8 cellular contexts compared by ENCODE assay signal in the genomic region with DNA sequence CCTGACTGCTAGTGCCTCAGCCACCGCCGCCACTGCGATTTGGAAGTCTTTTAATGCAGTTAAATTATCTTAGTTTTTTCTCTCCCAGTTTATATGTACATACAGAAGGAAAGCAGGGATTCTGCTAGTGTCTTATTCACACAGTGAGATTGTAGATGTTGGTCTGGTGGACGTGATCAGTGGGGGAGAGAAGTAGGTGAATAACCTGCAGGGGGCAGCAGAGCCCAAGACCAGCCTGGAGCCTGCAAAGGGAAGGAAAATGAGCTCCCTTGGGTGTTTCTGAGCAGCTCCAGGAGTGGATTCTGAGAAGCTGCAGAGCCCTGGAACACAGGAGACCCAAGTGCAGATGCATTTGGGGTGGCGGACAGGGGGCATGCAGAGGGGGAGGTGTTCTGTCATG. TPM values are rescaled to one million over a fixed set of nuclear protein-coding genes. Genes with fewer than 3 reads are reported as not detected.
DNase-seq lines count a peak whose midpoint lies in the region; ATAC-seq, FAIRE-seq and TF ChIP-seq lines count a peak whose summit lies in the region.

No MANE protein-coding gene starts in this region.

- DNase-seq in AG04449 (ENCODE audit: low read depth, low spot score) (no peak), GM19239 (ENCODE audit: insufficient read length, low spot score) (peak; percentile 28), SK-MEL-5 (ENCODE audit: low read depth, low spot score) (peak; percentile 61), Right ventricle myocardium superior (peak; percentile 66), putamen (ENCODE audit: low spot score) (peak; percentile 51), NCI-H2107 (lab: John Stamatoyannopoulos, UW) (no peak)
- DNase-seq in activated naive CD4-positive, alpha-beta T cell treated with anti-CD3 and anti-CD28 coated beads, Interleukin-2, amount 10 ng/mL, durations not matched to agents 7 days and 5 days, result peak; percentile 77

- H3K4me1 Mint-ChIP-seq in activated naive CD4-positive, alpha-beta T cell treated with anti-CD3 and anti-CD28 coated beads, Interleukin-2, amount 10 ng/mL, durations not matched to agents 7 days and 5 days, result peaks cover 21% of the 10 kb centered on the region

- in situ Hi-C loops in SK-MEL-5 (cut with HindIII; ENCODE audit: low pct_unique_long_range_greater_than_20kb, low sequenced_read_pairs), result no loop called here

- FAIRE-seq in GM19239 (lab: Jason Lieb, UNC), result peak; percentile 72

- POLR2A ChIA-PET in AG04449 (lab: Yijun Ruan, JAX), result interaction anchor here (2.2 kb wide), 1 partner anchor 66 kb away, joined by 7 read pairs; the partner anchor contains the start of gene ZNF625

- CTCF ChIA-PET in AG04449 (lab: Yijun Ruan, JAX), result interaction anchor here (0.6 to 5.4 kb wide), 24 partner anchors 10 to 757 kb away, joined by 3 to 45 read pairs (median 4); partner anchors contain the start of genes ZNF20, ZNF625 and ZNF878
- CTCF ChIA-PET in activated naive CD4-positive, alpha-beta T cell treated with anti-CD3 and anti-CD28 coated beads, Interleukin-2, amount 10 ng/mL, durations not matched to agents 7 days and 5 days (lab: Charles Lee), result interaction anchor here (0.5 to 3.7 kb wide), 9 partner anchors 13 to 293 kb away, joined by 3 to 33 read pairs (median 6); partner anchors contain the start of genes ZNF20 and ZNF491

- H3K4me3 Mint-ChIP-seq in activated naive CD4-positive, alpha-beta T cell treated with anti-CD3 and anti-CD28 coated beads, Interleukin-2, amount 10 ng/mL, durations not matched to agents 7 days and 5 days, result peak overlapping the region; percentile 79

- H3K36me3 Mint-ChIP-seq in activated naive CD4-positive, alpha-beta T cell treated with anti-CD3 and anti-CD28 coated beads, Interleukin-2, amount 10 ng/mL, durations not matched to agents 7 days and 5 days, result peaks cover 6% of the 10 kb centered on the region

- intact Hi-C loops in Right ventricle myocardium superior (cut with DNase I), result loop anchor here (10.0 kb wide), 1 partner anchor 54 kb away; the partner anchor contains the start of gene ZNF20

- H3K4me3 ChIP-seq in AG04449 (ENCODE audit: low read depth, low read length), result no peak overlapping the region

- ATAC-seq in Right ventricle myocardium superior (ENCODE audit: poor library complexity), result peak; percentile 69
- no peak for ATAC-seq in GM19397 (IDR thresholded peaks at IDR 0.05; ENCODE audit: unreplicated experiment)

- H3K27ac Mint-ChIP-seq in activated naive CD4-positive, alpha-beta T cell treated with anti-CD3 and anti-CD28 coated beads, Interleukin-2, amount 10 ng/mL, durations not matched to agents 7 days and 5 days, result peak overlapping the region; percentile 73

- peaks cover 25% of the 10 kb centered on the region for H3K9me3 Mint-ChIP-seq in activated naive CD4-positive, alpha-beta T cell treated with anti-CD3 and anti-CD28 coated beads, Interleukin-2, amount 10 ng/mL, durations not matched to agents 7 days and 5 days

- TF ChIP-seq CTCF in AG04449 (IDR thresholded peaks at IDR 0.05; ENCODE audit: insufficient read depth, low read length, missing control alignments), result peak; percentile 45

- H3K27me3 Mint-ChIP-seq in activated naive CD4-positive, alpha-beta T cell treated with anti-CD3 and anti-CD28 coated beads, Interleukin-2, amount 10 ng/mL, durations not matched to agents 7 days and 5 days, result peaks cover 13% of the 10 kb centered on the region

RNA-seq across cellular contexts. Expression of gene ZNF844, which starts 26.3 kb away (rescaled TPM):
- total RNA-seq in SK-MEL-5 (2014; rRNA removed; shearing (Covaris generic)), result 2.7 and 5.2 TPM in 2 replicates
- polyA plus RNA-seq in SK-MEL-5 (2015; cell fraction: cytosol; rRNA removed), result 1.1 and 1.5 TPM in 2 replicates
- 2.4 and 5.1 TPM in 2 replicates for polyA plus RNA-seq in SK-MEL-5 (2015; cell fraction: nucleus; rRNA removed)
- total RNA-seq in Right ventricle myocardium superior, result 12.4 TPM

RNA-seq across cellular contexts. Expression of gene ZNF878, which starts 38.0 kb away (rescaled TPM):
- 0.37 and 0.77 TPM in 2 replicates for total RNA-seq in SK-MEL-5 (2014; rRNA removed; shearing (Covaris generic))
- polyA plus RNA-seq in SK-MEL-5 (2015; cell fraction: cytosol; rRNA removed), result 0.10 and 0.29 TPM in 2 replicates
- polyA plus RNA-seq in SK-MEL-5 (2015; cell fraction: nucleus; rRNA removed), result 0.38 TPM in 1 of 2 replicates, not detected in the other
- 0.22 TPM for total RNA-seq in Right ventricle myocardium superior

RNA-seq across cellular contexts. Expression of gene ZNF20, which starts 49.3 kb away (rescaled TPM):
- total RNA-seq in SK-MEL-5 (2014; rRNA removed; shearing (Covaris generic)), result 5.4 and 5.9 TPM in 2 replicates
- 1.7 and 2.5 TPM in 2 replicates for polyA plus RNA-seq in SK-MEL-5 (2015; cell fraction: cytosol; rRNA removed)
- 3.6 and 6.5 TPM in 2 replicates for polyA plus RNA-seq in SK-MEL-5 (2015; cell fraction: nucleus; rRNA removed)
- total RNA-seq in Right ventricle myocardium superior, result 0.97 TPM

RNA-seq across cellular contexts. Expression of gene ZNF433, which starts 55.3 kb away (rescaled TPM):
- total RNA-seq in SK-MEL-5 (2014; rRNA removed; shearing (Covaris generic)), result 1.1 and 2.3 TPM in 2 replicates
- polyA plus RNA-seq in SK-MEL-5 (2015; cell fraction: cytosol; rRNA removed), result 1.6 and 4.1 TPM in 2 replicates
- 3.3 TPM in 1 of 2 replicates, not detected in the other for polyA plus RNA-seq in SK-MEL-5 (2015; cell fraction: nucleus; rRNA removed)
- total RNA-seq in Right ventricle myocardium superior, result 3.8 TPM

Comparison
In these comparisons a context has a peak if more than half of its experiments do, and no peak if none do; other contexts are left out.
1. DNase-seq: peak in GM19239 (single experiment), SK-MEL-5 (single experiment), activated naive CD4-positive, alpha-beta T cell treated with anti-CD3 and anti-CD28 coated beads, Interleukin-2, amount 10 ng/mL, durations not matched to agents 7 days and 5 days (single experiment), Right ventricle myocardium superior (single experiment) and putamen (single experiment); none in AG04449 (single experiment) and NCI-H2107 (single experiment).